36 cellular contexts compared by ENCODE assay signal in the genomic region with DNA sequence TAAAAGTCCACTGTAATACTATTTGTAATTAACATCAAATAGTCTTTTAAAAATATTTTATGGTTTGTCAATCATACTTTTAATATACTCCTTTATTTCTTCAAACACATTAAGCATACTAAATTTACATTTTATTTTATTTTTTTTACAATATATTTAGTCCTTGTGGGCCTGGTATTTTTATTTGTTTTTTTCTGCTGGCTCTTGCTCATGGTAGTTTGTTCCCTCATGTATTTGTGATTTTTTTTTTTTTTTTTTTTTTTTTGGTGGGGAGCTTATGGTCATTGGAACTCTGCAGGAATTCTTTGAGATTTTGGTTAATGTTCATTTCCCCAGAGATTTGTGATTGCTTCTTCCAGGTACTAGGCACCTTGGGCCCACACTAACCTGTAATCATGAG.
"Had no signal": no experiment of that assay in that cellular context is flagged by ENCODE, and none has a peak within 500 bp of the region (broad histone marks: within the 10 kb centered on the region; RNA-seq: fewer than 3 reads in every experiment).

No MANE protein-coding gene starts in this region.

- H3K36me3 ChIP-seq: MG63 had no signal

- H3K4me3 ChIP-seq: MG63 had no signal

- H3K27me3 ChIP-seq: MG63 had no signal

- H3K9me3 ChIP-seq: MG63 had no signal

- DNase-seq: Karpas-422, Kasumi-1, MG63, MM.1S, MV-4-11, NCI-H1048, NCI-H1092, NCI-H1092 treated with DMSO at 0.1 percent for 48 hours, NCI-H1105, NCI-H1105 treated with DMSO at 0.1 percent for 48 hours, NCI-H1417, NCI-H1417 treated with DMSO at 0.1 percent for 48 hours, NCI-H1436, NCI-H1436 treated with DMSO at 0.1 percent for 48 hours, NCI-H146, NCI-H1694, NCI-H1694 treated with DMSO at 0.1 percent for 48 hours, NCI-H187, NCI-H187 treated with DMSO at 0.1 percent for 48 hours, NCI-H1930, NCI-H2029, NCI-H2029 treated with DMSO at 0.1 percent for 48 hours, NCI-H2081, NCI-H2081 treated with DMSO at 0.1 percent for 48 hours, NCI-H2107, NCI-H2171, NCI-H2171 treated with DMSO at 0.1 percent for 48 hours, NCI-H2227 treated with DMSO at 0.1 percent for 48 hours, NCI-H226, NCI-H345, NCI-H446, NCI-H446 treated with DMSO at 0.1 percent for 48 hours, NCI-H510A, NCI-H510A treated with DMSO at 0.1 percent for 48 hours, NCI-H524, NCI-H524 treated with DMSO at 0.1 percent for 48 hours had no signal
